ENCODE assay signal across 28 cellular contexts in genomic region chr9:98772364-98773155, GRCh38.
"Had no signal": no experiment of that assay in that cellular context is flagged by ENCODE, and none has a peak within 500 bp of the region (broad histone marks: within the 10 kb centered on the region; RNA-seq: fewer than 3 reads in every experiment).

No MANE protein-coding gene starts in this region.

- H3K9me3 ChIP-seq: gastrocnemius medialis, heart left ventricle, lower lobe of right lung, stomach, thyroid gland had no signal

- H3K4me2 ChIP-seq: hepatocyte, smooth muscle cell had no signal

- H3K79me2 ChIP-seq: hepatocyte, parathyroid adenoma had no signal

- H3K4me1 Mint-ChIP-seq: stimulated activated effector memory CD8-positive, alpha-beta T cell treated with anti-CD3 and anti-CD28 coated beads, Interleukin-12 subunit alpha, Interleukin-12 subunit beta, amount 100 ng/mL, for 72 hours had no signal

- H3K4me1 ChIP-seq: gastrocnemius medialis, heart left ventricle, lower lobe of right lung, parathyroid adenoma, stomach, thyroid gland had no signal

- H3K9me3 Mint-ChIP-seq: dendritic cell treated with granulocyte-macrophage colony-stimulating factor and Interleukin-4, amounts not matched to agents 40 ng/mL and 50 ng/mL, for 4 days; endodermal cell; naive thymus-derived CD8-positive, alpha-beta T cell; stimulated activated effector memory CD8-positive, alpha-beta T cell treated with anti-CD3 and anti-CD28 coated beads, Interleukin-12 subunit alpha, Interleukin-12 subunit beta, amount 100 ng/mL, for 72 hours had no signal

- H3K27me3 ChIP-seq: gastrocnemius medialis, heart left ventricle, hepatocyte, stomach, thyroid gland had no signal

- DNase-seq: cerebellar nuclear complex; effector CD8-positive, alpha-beta T cell; endodermal cell; foreskin fibroblast; gastrocnemius medialis; heart left ventricle; kidney glomerular epithelial cell; left colon; left ventricle myocardium superior; lower lobe of right lung; naive thymus-derived CD8-positive, alpha-beta T cell; occipital lobe; stimulated activated CD4-positive, alpha-beta T cell treated with anti-CD3 and anti-CD28 coated beads, Interleukin-12 subunit alpha, Interleukin-12 subunit beta, amount 100 ng/mL, for 4 hours; stimulated activated CD4-positive, alpha-beta T cell treated with anti-CD3 and anti-CD28 coated beads, Interleukin-1b, Interleukin-23, amount 100 ng/mL, for 48 hours; stimulated activated CD4-positive, alpha-beta T cell treated with anti-CD3 and anti-CD28 coated beads, Interleukin-4, amount 100 ng/mL, for 1 hour; stimulated activated naive CD4-positive, alpha-beta T cell treated with Interleukin-2 at 50 U/mL for 16 hours; stomach; thyroid gland; trophoblast cell had no signal

- H3K4me3 ChIP-seq: gastrocnemius medialis, heart left ventricle, hepatocyte, lower lobe of right lung, smooth muscle cell, stomach, thyroid gland had no signal

- H2AFZ ChIP-seq: hepatocyte, parathyroid adenoma had no signal

- H3K4me3 Mint-ChIP-seq: dendritic cell treated with granulocyte-macrophage colony-stimulating factor and Interleukin-4, amounts not matched to agents 40 ng/mL and 50 ng/mL, for 4 days; endodermal cell; naive thymus-derived CD8-positive, alpha-beta T cell; stimulated activated effector memory CD8-positive, alpha-beta T cell treated with anti-CD3 and anti-CD28 coated beads, Interleukin-12 subunit alpha, Interleukin-12 subunit beta, amount 100 ng/mL, for 72 hours had no signal

- H3K27me3 Mint-ChIP-seq: dendritic cell treated with granulocyte-macrophage colony-stimulating factor and Interleukin-4, amounts not matched to agents 40 ng/mL and 50 ng/mL, for 4 days; naive thymus-derived CD8-positive, alpha-beta T cell; progenitor cell of endocrine pancreas had no signal

- H3K27ac ChIP-seq: epithelial cell of prostate, gastrocnemius medialis, heart left ventricle, hepatocyte, lower lobe of right lung, parathyroid adenoma, stomach, thyroid gland had no signal

- ATAC-seq: esophagus mucosa; gastrocnemius medialis; left colon; left ventricle myocardium superior; lower lobe of right lung; naive thymus-derived CD8-positive, alpha-beta T cell; sciatic nerve; stimulated activated effector memory CD8-positive, alpha-beta T cell treated with anti-CD3 and anti-CD28 coated beads, Interleukin-12 subunit alpha, Interleukin-12 subunit beta, amount 100 ng/mL, for 72 hours had no signal

- H3K27ac Mint-ChIP-seq: dendritic cell treated with granulocyte-macrophage colony-stimulating factor and Interleukin-4, amounts not matched to agents 40 ng/mL and 50 ng/mL, for 4 days; endodermal cell; naive thymus-derived CD8-positive, alpha-beta T cell; progenitor cell of endocrine pancreas; stimulated activated effector memory CD8-positive, alpha-beta T cell treated with anti-CD3 and anti-CD28 coated beads, Interleukin-12 subunit alpha, Interleukin-12 subunit beta, amount 100 ng/mL, for 72 hours had no signal
